13 cellular contexts compared by ENCODE assay signal in the genomic region with DNA sequence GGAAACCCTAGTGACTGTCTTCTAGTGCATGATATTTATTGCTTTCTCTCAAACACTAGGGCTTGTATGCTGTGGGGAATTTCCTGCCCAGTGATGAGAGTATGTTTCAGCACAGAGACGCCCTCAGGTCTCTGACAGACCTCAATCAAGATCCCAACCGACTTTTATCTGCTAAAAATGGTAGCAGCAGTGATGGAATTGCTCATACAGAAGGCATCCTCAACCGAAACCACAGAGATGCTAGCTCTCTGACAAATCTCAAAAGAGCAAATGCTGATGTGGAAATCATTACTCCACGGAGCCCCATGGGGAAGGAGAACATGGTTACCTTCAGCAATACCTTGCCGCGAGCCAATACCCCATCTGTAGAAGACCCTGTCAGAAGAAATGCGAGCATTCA. TPM values are rescaled to one million over a fixed set of nuclear protein-coding genes. Genes with fewer than 3 reads are reported as not detected.
"Had no signal": no experiment of that assay in that cellular context is flagged by ENCODE, and none has a peak within 500 bp of the region (broad histone marks: within the 10 kb centered on the region; RNA-seq: fewer than 3 reads in every experiment).

No MANE protein-coding gene starts in this region.

- ATAC-seq: left ventricle myocardium superior, psoas muscle had no signal

- DNase-seq: activated effector memory CD4-positive, alpha-beta T cell treated with Interleukin-2 at 50 U/mL for 16 hours; activated T-cell treated with anti-CD3 and anti-CD28 coated beads, Interleukin-2, amount 50 U/mL, for 1 hour; endodermal cell; erythroblast; head of caudate nucleus; left ventricle myocardium superior; mesendoderm; psoas muscle; sigmoid colon; stimulated activated CD4-positive, alpha-beta T cell treated with anti-CD3 and anti-CD28 coated beads, Interleukin-2, amount 100 ng/mL, for 48 hours; T-helper 2 cell; upper lobe of left lung had no signal

RNA-seq across cellular contexts. Expression of a gene that starts 41.3 kb away (rescaled TPM):
- total RNA-seq: dermis microvascular lymphatic vessel endothelial cell had no signal
